Comparison of ENCODE assay signal across 9 cellular contexts in the genomic region with DNA sequence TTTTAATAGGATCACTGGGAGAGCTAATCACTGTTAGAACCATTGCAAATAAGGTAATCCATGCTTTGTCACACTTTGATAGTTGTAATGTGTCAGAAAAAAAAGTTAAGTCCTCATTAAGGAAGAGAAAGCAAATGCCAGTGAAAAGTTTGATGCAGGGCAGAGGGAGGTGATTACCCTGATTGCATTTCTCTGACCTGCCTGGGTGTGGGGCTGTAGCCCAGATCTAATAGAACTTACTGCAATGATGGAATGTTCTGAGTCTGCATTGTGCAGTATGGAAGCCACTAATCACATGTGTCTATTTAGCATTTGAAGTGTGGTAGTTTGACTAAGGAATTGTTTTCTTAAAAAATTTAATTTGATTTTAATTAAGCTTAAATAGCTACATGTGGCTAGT.
A peak's percentile ranks its signal among the peaks of the same experiment; 100 is the strongest.
DNase-seq lines count a peak whose midpoint lies in the region; ATAC-seq, FAIRE-seq and TF ChIP-seq lines count a peak whose summit lies in the region.
"Had no signal": no experiment of that assay in that cellular context is flagged by ENCODE, and none has a peak within 500 bp of the region (broad histone marks: within the 10 kb centered on the region; RNA-seq: fewer than 3 reads in every experiment).

No MANE protein-coding gene starts in this region.

- no peaks in the 10 kb centered on the region for H4K20me1 ChIP-seq in keratinocyte (ENCODE audit: control insufficient read depth, extremely low read depth, insufficient read depth, low read length)

- no peak overlapping the region for H3K4me3 ChIP-seq in keratinocyte (ENCODE audit: control insufficient read depth in 2 of 3, extremely low read depth in 1 of 3, insufficient read depth in 2 of 3, low read depth in 1 of 3, low read length in 3 of 3)

- no peak overlapping the region for H2AFZ ChIP-seq in keratinocyte (ENCODE audit: control insufficient read depth, low read length)

- FAIRE-seq in keratinocyte (lab: Jason Lieb, UNC) = no peak

- H3K9me1 ChIP-seq in keratinocyte (ENCODE audit: control insufficient read depth, extremely low read depth, insufficient read depth, low read length) = no peaks in the 10 kb centered on the region

- peak; percentile 1 for DNase-seq in ELR (ENCODE audit: low read depth)
- peak; percentile 7 for DNase-seq in NCI-H345 treated with DMSO at 0.1 percent for 48 hours (lab: John Stamatoyannopoulos, UW; ENCODE audit: unreplicated experiment)
- no peak for DNase-seq in keratinocyte (ENCODE audit: low read depth, low spot score)
- no peak for DNase-seq in A172 (ENCODE audit: low spot score)
- DNase-seq in NCI-H1417 treated with DMSO at 0.1 percent for 48 hours (lab: John Stamatoyannopoulos, UW) = no peak
- DNase-seq in stimulated activated CD4-positive, alpha-beta T cell treated with anti-CD3 and anti-CD28 coated beads, Interleukin-15, amount 100 ng/mL, for 24 hours = no peak
- DNase-seq: activated CD4-positive, CD25-positive, alpha-beta regulatory T cell had no signal

- no peaks in the 10 kb centered on the region for H3K4me1 ChIP-seq in keratinocyte (ENCODE audit: control insufficient read depth, extremely low read depth, insufficient read depth, low read length)

- peak in 2 of 3 experiments; percentile 49 to 51 for TF ChIP-seq CTCF in keratinocyte (optimal IDR thresholded peaks at IDR 0.05 in 1 of 3, IDR thresholded peaks at IDR 0.05 in 1 of 3, conservative IDR thresholded peaks at IDR 0.05 in 1 of 3; ENCODE audit: extremely low read depth in 1 of 3, insufficient read depth in 2 of 3, low read length in 3 of 3)

- dilution Hi-C loops in keratinocyte (cut with MboI; ENCODE audit: extremely low pct_ligation_motif_present, low sequenced_read_pairs) = no loop called here

- ATAC-seq in GM21576 (IDR thresholded peaks at IDR 0.05; ENCODE audit: unreplicated experiment) (peak; percentile 75), GM21737 (IDR thresholded peaks at IDR 0.05; ENCODE audit: unreplicated experiment) (no peak)

- no peak overlapping the region for H3K4me2 ChIP-seq in keratinocyte (ENCODE audit: control insufficient read depth, extremely low read depth, insufficient read depth, low read depth, low read length)

- no peaks in the 10 kb centered on the region for H3K36me3 ChIP-seq in keratinocyte (ENCODE audit: control insufficient read depth in 2 of 2, extremely low read depth in 1 of 2, insufficient read depth in 2 of 2, low read length in 2 of 2)

- no peaks in the 10 kb centered on the region for H3K27me3 ChIP-seq in keratinocyte (ENCODE audit: control insufficient read depth, extremely low read depth, insufficient read depth, low read length)

- H3K79me2 ChIP-seq in keratinocyte (ENCODE audit: control insufficient read depth, insufficient read depth, low read length) = no peaks in the 10 kb centered on the region

- no peaks in the 10 kb centered on the region for H3K9me3 ChIP-seq in keratinocyte (ENCODE audit: control insufficient read depth, low read depth, low read length)

- H3K27ac ChIP-seq in keratinocyte (ENCODE audit: control insufficient read depth, insufficient read depth, low read length) = no peak overlapping the region

- no peak overlapping the region for H3K9ac ChIP-seq in keratinocyte (ENCODE audit: control insufficient read depth, extremely low read depth, insufficient read depth, low read length)

Comparison
In these comparisons a context has a peak if more than half of its experiments do, and no peak if none do; other contexts are left out.
1. DNase-seq: peak in ELR (single experiment) and NCI-H345 treated with DMSO at 0.1 percent for 48 hours (single experiment); none in keratinocyte (single experiment), A172 (single experiment), NCI-H1417 treated with DMSO at 0.1 percent for 48 hours (single experiment) and stimulated activated CD4-positive, alpha-beta T cell treated with anti-CD3 and anti-CD28 coated beads, Interleukin-15, amount 100 ng/mL, for 24 hours (single experiment).